9 cellular contexts compared by ENCODE assay signal in genomic region chr20:36543187-36544133, GRCh38. TPM values are rescaled to one million over a fixed set of nuclear protein-coding genes. Genes with fewer than 3 reads are reported as not detected.
DNase-seq lines count a peak whose midpoint lies in the region; ATAC-seq and TF ChIP-seq lines count a peak whose summit lies in the region.
"Had no signal": no experiment of that assay in that cellular context is flagged by ENCODE, and none has a peak within 500 bp of the region (broad histone marks: within the 10 kb centered on the region; RNA-seq: fewer than 3 reads in every experiment).

No MANE protein-coding gene starts in this region.

- TF ChIP-seq CTCF in hepatocyte (IDR thresholded peaks at IDR 0.05; ENCODE audit: poor library complexity) (no peak), gastrocnemius medialis (IDR thresholded peaks at IDR 0.05 in 4 of 5, conservative IDR thresholded peaks at IDR 0.05 in 1 of 5) (no peak)

- in situ Hi-C loops in gastrocnemius medialis (cut with MboI; ENCODE audit: low sequenced_read_pairs in 4 of 4) = no loop called here

- ATAC-seq in gastrocnemius medialis (peak; percentile 60 to 69), GM21447 (IDR thresholded peaks at IDR 0.05; ENCODE audit: unreplicated experiment) (no peak)
- ATAC-seq in naive thymus-derived CD4-positive, alpha-beta T cell = no peak

- peak in 1 of 2 donors; percentile 23 for TF ChIP-seq POLR2A in gastrocnemius medialis (IDR thresholded peaks at IDR 0.05)

- DNase-seq in EH (ENCODE audit: low read depth) (peak; percentile 90), astrocyte of the hippocampus (ENCODE audit: low read depth, low spot score) (peak; percentile 52), hepatocyte (ENCODE audit: low spot score) (no peak), gastrocnemius medialis (peak; percentile 60 to 85), NCI-H748 (lab: John Stamatoyannopoulos, UW; ENCODE audit: unreplicated experiment) (no peak), COLO668 (lab: John Stamatoyannopoulos, UW; ENCODE audit: unreplicated experiment) (no peak)
- DNase-seq in naive thymus-derived CD4-positive, alpha-beta T cell = no peak
- DNase-seq: MV-4-11 had no signal

- POLR2A ChIA-PET in naive thymus-derived CD4-positive, alpha-beta T cell (lab: Charles Lee) = no interaction called here

- no peaks in the 10 kb centered on the region for H4K20me1 ChIP-seq in hepatocyte (ENCODE audit: insufficient read depth, poor library complexity, severe bottlenecking)

- H3K36me3 Mint-ChIP-seq in naive thymus-derived CD4-positive, alpha-beta T cell = no peaks in the 10 kb centered on the region

- 92% methylated on average over 14 of the region's 14 CpGs for WGBS in hepatocyte (ENCODE audit: low lambda C conversion rate, missing lambda C conversion rate)

- no peak overlapping the region for H2AFZ ChIP-seq in hepatocyte

- no peak overlapping the region for H3K4me3 Mint-ChIP-seq in naive thymus-derived CD4-positive, alpha-beta T cell

- H3K79me2 ChIP-seq in hepatocyte = peaks cover 31% of the 10 kb centered on the region

- H3K9me3 ChIP-seq in hepatocyte (ENCODE audit: low read depth) (no peaks in the 10 kb centered on the region), gastrocnemius medialis (no peaks in the 10 kb centered on the region)
- H3K9me3 ChIP-seq in naive thymus-derived CD4-positive, alpha-beta T cell (ENCODE audit: control insufficient read depth in 2 of 3, low read length in 3 of 3) = no peaks in the 10 kb centered on the region

- peak overlapping the region; percentile 8 for H3K27ac ChIP-seq in hepatocyte
- H3K27ac ChIP-seq in gastrocnemius medialis = peak overlapping the region; percentile 71 to 92 (median 88)
- H3K27ac ChIP-seq in naive thymus-derived CD4-positive, alpha-beta T cell (ENCODE audit: low read depth, low read length) = no peak overlapping the region

- H3K4me1 ChIP-seq in hepatocyte (ENCODE audit: insufficient read depth) (peaks cover 31% of the 10 kb centered on the region), gastrocnemius medialis (peaks cover 9 to 14% of the 10 kb centered on the region in 2 donors)
- H3K4me1 ChIP-seq in naive thymus-derived CD4-positive, alpha-beta T cell (ENCODE audit: control insufficient read depth in 2 of 2, insufficient read depth in 2 of 2, low read length in 2 of 2) = no peaks in the 10 kb centered on the region

- no peaks in the 10 kb centered on the region for H3K9me2 ChIP-seq in hepatocyte (replicated peaks; ENCODE audit: insufficient read depth)

- H3K4me2 ChIP-seq in hepatocyte = peak overlapping the region; percentile 97

- no peaks in the 10 kb centered on the region for H3K27me3 ChIP-seq in hepatocyte
- H3K27me3 ChIP-seq in gastrocnemius medialis = peaks cover 0 to 6% (median 4%) of the 10 kb centered on the region in 3 donors
- H3K27me3 ChIP-seq in naive thymus-derived CD4-positive, alpha-beta T cell (ENCODE audit: control insufficient read depth in 2 of 2, insufficient read depth in 2 of 2, low read length in 2 of 2) = no peaks in the 10 kb centered on the region

- H3K4me1 Mint-ChIP-seq in naive thymus-derived CD4-positive, alpha-beta T cell = peaks cover 0 to 3% (median 0%) of the 10 kb centered on the region in 7 donors

- H3K27me3 Mint-ChIP-seq in naive thymus-derived CD4-positive, alpha-beta T cell = peaks cover 0 to 6% (median 0%) of the 10 kb centered on the region in 5 donors

- H3K9me3 Mint-ChIP-seq in naive thymus-derived CD4-positive, alpha-beta T cell = no peaks in the 10 kb centered on the region

- H3K4me3 ChIP-seq in hepatocyte (no peak overlapping the region), gastrocnemius medialis (peak overlapping the region in 3 of 4 donors; percentile 50 to 67 (median 65))
- H3K4me3 ChIP-seq in naive thymus-derived CD4-positive, alpha-beta T cell (ENCODE audit: low read length) = no peak overlapping the region

- H3K27ac Mint-ChIP-seq in naive thymus-derived CD4-positive, alpha-beta T cell = peak overlapping the region in 2 of 9 donors; percentile 13 to 57

- intact Hi-C loops in gastrocnemius medialis (cut with DNase I; ENCODE audit: low total_unique reads) = loop anchor here (2.0 kb wide), 1 partner anchor 83 kb away; no protein-coding TSS in a partner anchor
- intact Hi-C loops in naive thymus-derived CD4-positive, alpha-beta T cell (cut with micrococcal nuclease) = no loop called here

- H3K36me3 ChIP-seq in hepatocyte (replicated peaks; ENCODE audit: insufficient read depth, low read depth) (no peaks in the 10 kb centered on the region), gastrocnemius medialis (peaks cover 0 to 4% of the 10 kb centered on the region in 2 donors)
- no peaks in the 10 kb centered on the region for H3K36me3 ChIP-seq in naive thymus-derived CD4-positive, alpha-beta T cell (ENCODE audit: control insufficient read depth in 2 of 3, insufficient read depth in 3 of 3, low read length in 3 of 3)

- CTCF ChIA-PET in naive thymus-derived CD4-positive, alpha-beta T cell (lab: Charles Lee) = interaction anchor here (0.6 kb wide), 1 partner anchor 632 kb away, joined by 6 read pairs; no protein-coding TSS in a partner anchor

RNA-seq across cellular contexts. Expression of gene MYL9, which starts 2.1 kb away (rescaled TPM):
- 31.8 and 46.0 TPM in 2 replicates for total RNA-seq in hepatocyte
- polyA plus RNA-seq in hepatocyte = 169 and 175 TPM in 2 replicates
- total RNA-seq in gastrocnemius medialis = 10 to 100 TPM in 3 of 4 donors, 1 to 10 TPM in 1; 7.3 to 59.4 (median 20.8) TPM
- total RNA-seq in naive thymus-derived CD4-positive, alpha-beta T cell = 1 to 10 TPM in 1 of 5 experiments, under 1 TPM in 2, not detected in 2; 0.29 to 2.4 (median 0.29) TPM
- polyA plus RNA-seq in naive thymus-derived CD4-positive, alpha-beta T cell = not detected

RNA-seq across cellular contexts. Expression of gene TGIF2, which starts 29.9 kb away (rescaled TPM):
- 27.0 and 30.6 TPM in 2 replicates for total RNA-seq in hepatocyte
- 32.4 and 38.5 TPM in 2 replicates for polyA plus RNA-seq in hepatocyte
- 1 to 10 TPM; 1.4 to 3.9 (median 1.4) TPM for total RNA-seq in gastrocnemius medialis
- 10 to 100 TPM; 35.6 to 44.3 (median 40.7) TPM for total RNA-seq in naive thymus-derived CD4-positive, alpha-beta T cell
- polyA plus RNA-seq in naive thymus-derived CD4-positive, alpha-beta T cell = 10 to 100 TPM; 32.1 to 37.7 TPM

Comparison
In these comparisons a context has a peak if more than half of its experiments do, and no peak if none do; other contexts are left out.
1. DNase-seq: peak in EH (single experiment), astrocyte of the hippocampus (single experiment) and gastrocnemius medialis (2 of 2); none in hepatocyte (single experiment), naive thymus-derived CD4-positive, alpha-beta T cell (0 of 9), NCI-H748 (single experiment) and COLO668 (single experiment).
2. H3K4me3 ChIP-seq: peak in gastrocnemius medialis (3 of 4); none in hepatocyte (single experiment) and naive thymus-derived CD4-positive, alpha-beta T cell (single experiment).
3. ATAC-seq: peak in gastrocnemius medialis (2 of 2); none in naive thymus-derived CD4-positive, alpha-beta T cell (single experiment) and GM21447 (single experiment).